In the genomic region with DNA sequence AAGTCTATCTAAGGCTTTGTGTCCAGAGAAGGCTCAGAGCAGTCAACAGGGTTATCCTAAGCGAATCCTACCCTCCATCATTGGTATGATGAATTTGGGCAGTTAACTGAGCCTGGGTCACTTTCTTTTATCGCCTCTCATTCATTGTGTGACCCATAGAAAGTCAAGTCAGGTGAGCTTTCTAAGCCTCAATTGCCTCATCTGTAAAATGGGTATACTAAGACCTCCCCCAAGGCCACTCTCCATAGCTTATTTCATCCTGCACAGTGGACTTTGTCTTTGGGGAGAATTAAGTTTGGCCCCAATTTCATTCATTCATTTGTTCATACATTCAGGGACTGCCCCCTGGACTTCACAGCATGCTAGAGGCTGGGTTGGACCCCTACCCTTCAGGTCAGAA, we compare ENCODE assay signal across 27 cellular contexts.
"Had no signal": no experiment of that assay in that cellular context is flagged by ENCODE, and none has a peak within 500 bp of the region (broad histone marks: within the 10 kb centered on the region; RNA-seq: fewer than 3 reads in every experiment).

No MANE protein-coding gene starts in this region.

- H3K36me3 ChIP-seq: stomach, suprapubic skin, thoracic aorta, thyroid gland, tibial artery, tibial nerve, transverse colon, upper lobe of left lung, upper lobe of right lung, uterus, vagina had no signal

- ATAC-seq: stimulated activated effector memory CD8-positive, alpha-beta T cell treated with anti-CD3 and anti-CD28 coated beads, Interleukin-12 subunit alpha, Interleukin-12 subunit beta, amount 100 ng/mL, for 72 hours; stimulated activated memory B cell treated with anti-CD40 and anti-IgM and Interleukin-4, amounts not matched to agents 10 μg/mL and 1 μg/mL and 100 μg/mL, for 72 hours; stimulated activated naive B cell treated with anti-CD40 and anti-IgM and Interleukin-4, amounts not matched to agents 10 μg/mL and 1 μg/mL and 100 μg/mL, for 72 hours; stimulated activated naive CD8-positive, alpha-beta T cell treated with anti-CD3 and anti-CD28 coated beads, Interleukin-15, amount 100 ng/mL, for 72 hours; stimulated activated naive CD8-positive, alpha-beta T cell treated with anti-CD3 and anti-CD28 coated beads, Interleukin-15, Interleukin-2, amounts not matched to agents 100 U/mL and 50 U/mL, for 24 hours; upper lobe of right lung had no signal

- H3K4me3 ChIP-seq: stomach, suprapubic skin, testis, thoracic aorta, thyroid gland, tibial artery, tibial nerve, transverse colon, upper lobe of left lung, upper lobe of right lung, uterus, vagina had no signal

- DNase-seq: stimulated activated CD4-positive, alpha-beta T cell treated with anti-CD3 and anti-CD28 coated beads, Interleukin-2, amount 100 ng/mL, for 48 hours; stimulated activated CD4-positive, alpha-beta T cell treated with anti-CD3 and anti-CD28 coated beads, Interleukin-4, amount 100 ng/mL, for 1 hour; stimulated activated CD4-positive, alpha-beta T cell treated with anti-CD3 and anti-CD28 coated beads, Interleukin-4, amount 100 ng/mL, for 24 hours; stimulated activated CD4-positive, alpha-beta T cell treated with anti-CD3 and anti-CD28 coated beads, Interleukin-4, amount 100 ng/mL, for 4 hours; stimulated activated CD8-positive, alpha-beta memory T cell treated with anti-CD3 and anti-CD28 coated beads, Interleukin-4, amount 100 ng/mL, for 48 hours; stimulated activated naive B cell treated with anti-CD40 and anti-IgM and Interleukin-4, amounts not matched to agents 10 μg/mL and 1 μg/mL and 100 μg/mL, for 72 hours; stimulated activated naive CD4-positive, alpha-beta T cell; stimulated activated naive CD4-positive, alpha-beta T cell treated with Interleukin-2 at 50 U/mL for 16 hours; stimulated activated naive CD8-positive, alpha-beta T cell treated with anti-CD3 and anti-CD28 coated beads, Interleukin-15, amount 100 ng/mL, for 72 hours; stimulated activated naive CD8-positive, alpha-beta T cell treated with anti-CD3 and anti-CD28 coated beads, Interleukin-15, Interleukin-2, amounts not matched to agents 100 U/mL and 50 U/mL, for 24 hours; stomach; substantia nigra; testis; thyroid gland; tibial artery; transverse colon; trophoblast cell; upper lobe of right lung; uterus had no signal

- FAIRE-seq: urothelium cell line had no signal

- H3K27ac ChIP-seq: stomach, suprapubic skin, testis, thoracic aorta, thyroid gland, tibial artery, tibial nerve, transverse colon, upper lobe of left lung, upper lobe of right lung, uterus, vagina had no signal

- H3K9me3 ChIP-seq: suprapubic skin, testis, thoracic aorta, thyroid gland, transverse colon, uterus, vagina had no signal

- H3K27me3 ChIP-seq: testis, thyroid gland, upper lobe of left lung, upper lobe of right lung, uterus, vagina had no signal

- H3K4me1 ChIP-seq: stomach, suprapubic skin, testis, thyroid gland, tibial artery, tibial nerve, transverse colon, upper lobe of left lung, upper lobe of right lung, uterus, vagina had no signal
